35 cellular contexts compared by ENCODE assay signal in genomic region chr16:71262391-71262790, GRCh38. TPM values are rescaled to one million over a fixed set of nuclear protein-coding genes. Genes with fewer than 3 reads are reported as not detected.
"Had no signal": no experiment of that assay in that cellular context is flagged by ENCODE, and none has a peak within 500 bp of the region (broad histone marks: within the 10 kb centered on the region; RNA-seq: fewer than 3 reads in every experiment).

No MANE protein-coding gene starts in this region.

- H3K36me3 Mint-ChIP-seq: activated CD4-positive, alpha-beta memory T cell treated with anti-CD3 and anti-CD28 coated beads for 36 hours; activated naive CD4-positive, alpha-beta T cell treated with anti-CD3 and anti-CD28 coated beads, Interleukin-2, amount 50 U/mL, for 72 hours; activated naive CD8-positive, alpha-beta T cell treated with anti-CD3 and anti-CD28 coated beads for 36 hours; T-cell had no signal

- H3K27ac ChIP-seq: adrenal gland, body of pancreas, brain microvascular endothelial cell, breast epithelium, VCaP had no signal

- FAIRE-seq: astrocyte, TTC549 had no signal

- H3K4me1 Mint-ChIP-seq: activated B cell treated with CpG ODN at 0.5 μM for 24 hours; activated naive CD8-positive, alpha-beta T cell treated with anti-CD3 and anti-CD28 coated beads for 36 hours; activated T-helper 17 cell treated with anti-CD3 and anti-CD28 coated beads, Interleukin-2, amount 50 U/mL, for 72 hours had no signal

- H3K4me3 Mint-ChIP-seq: activated B cell treated with CpG ODN at 0.5 μM for 24 hours; activated CD4-positive, alpha-beta memory T cell treated with anti-CD3 and anti-CD28 coated beads for 36 hours; activated CD4-positive, alpha-beta T cell treated with anti-CD3 and anti-CD28 coated beads, Interleukin-2, amount 10 ng/mL, durations not matched to agents 7 days and 5 days; activated CD8-positive, alpha-beta T cell treated with anti-CD3 and anti-CD28 coated beads for 36 hours; activated naive CD4-positive, alpha-beta T cell treated with anti-CD3 and anti-CD28 coated beads for 36 hours; activated naive CD8-positive, alpha-beta T cell treated with anti-CD3 and anti-CD28 coated beads for 36 hours; activated T-cell treated with anti-CD3 and anti-CD28 coated beads, Interleukin-2, amount 50 U/mL, for 4 hours; activated T-cell treated with anti-CD3 and anti-CD28 coated beads, Interleukin-2, amount 50 U/mL, for 72 hours; activated T-helper 1 cell treated with anti-CD3 and anti-CD28 coated beads, Interleukin-12 subunit alpha, Interleukin-12 subunit beta, Interleukin-2, Interleukin-4 antibody, amounts not matched to agents 30 ng/mL and 10 ng/mL and 1 ng/mL, durations not matched to agents 14 hours and 24 hours and 36 hours; activated T-helper 17 cell treated with anti-CD3 and anti-CD28 coated beads, Interleukin-2, amount 50 U/mL, for 72 hours; T-cell; T-helper 2 cell treated with Interferon-gamma antibody and Interleukin-4, amounts not matched to agents 5 μg/mL and 100 μg/mL, for 36 hours had no signal

- H3K36me3 ChIP-seq: adrenal gland, brain microvascular endothelial cell, breast epithelium had no signal

- H3K27ac Mint-ChIP-seq: activated B cell treated with CpG ODN at 0.5 μM for 24 hours; activated CD4-positive, alpha-beta memory T cell treated with anti-CD3 and anti-CD28 coated beads for 36 hours; activated CD4-positive, alpha-beta T cell treated with anti-CD3 and anti-CD28 coated beads, Interleukin-2, amount 10 ng/mL, durations not matched to agents 7 days and 5 days; activated CD8-positive, alpha-beta T cell treated with anti-CD3 and anti-CD28 coated beads for 36 hours; activated naive CD4-positive, alpha-beta T cell treated with anti-CD3 and anti-CD28 coated beads for 36 hours; activated naive CD4-positive, alpha-beta T cell treated with anti-CD3 and anti-CD28 coated beads, Interleukin-2, amount 50 U/mL, for 72 hours; activated naive CD8-positive, alpha-beta T cell treated with anti-CD3 and anti-CD28 coated beads for 36 hours; activated T-cell treated with anti-CD3 and anti-CD28 coated beads, Interleukin-2, amount 50 U/mL, for 72 hours; activated T-helper 1 cell treated with anti-CD3 and anti-CD28 coated beads, Interleukin-12 subunit alpha, Interleukin-12 subunit beta, Interleukin-2, Interleukin-4 antibody, amounts not matched to agents 30 ng/mL and 10 ng/mL and 1 ng/mL, durations not matched to agents 14 hours and 24 hours and 36 hours; activated T-helper 17 cell treated with anti-CD3 and anti-CD28 coated beads, Interleukin-2, amount 50 U/mL, for 72 hours; T-cell; T-helper 2 cell treated with Interferon-gamma antibody and Interleukin-4, amounts not matched to agents 5 μg/mL and 100 μg/mL, for 36 hours had no signal

- H3K9me3 Mint-ChIP-seq: activated B cell treated with CpG ODN at 0.5 μM for 24 hours; activated CD4-positive, alpha-beta memory T cell treated with anti-CD3 and anti-CD28 coated beads for 36 hours; activated CD4-positive, alpha-beta T cell treated with anti-CD3 and anti-CD28 coated beads, Interleukin-2, amount 10 ng/mL, durations not matched to agents 7 days and 5 days; activated CD8-positive, alpha-beta T cell treated with anti-CD3 and anti-CD28 coated beads for 36 hours; activated naive CD4-positive, alpha-beta T cell treated with anti-CD3 and anti-CD28 coated beads for 36 hours; activated naive CD4-positive, alpha-beta T cell treated with anti-CD3 and anti-CD28 coated beads, Interleukin-2, amount 50 U/mL, for 72 hours; activated naive CD8-positive, alpha-beta T cell treated with anti-CD3 and anti-CD28 coated beads for 36 hours; activated T-cell treated with anti-CD3 and anti-CD28 coated beads, Interleukin-2, amount 50 U/mL, for 4 hours; activated T-cell treated with anti-CD3 and anti-CD28 coated beads, Interleukin-2, amount 50 U/mL, for 72 hours; activated T-helper 1 cell treated with anti-CD3 and anti-CD28 coated beads, Interleukin-12 subunit alpha, Interleukin-12 subunit beta, Interleukin-2, Interleukin-4 antibody, amounts not matched to agents 30 ng/mL and 10 ng/mL and 1 ng/mL, durations not matched to agents 14 hours and 24 hours and 36 hours; activated T-helper 17 cell treated with anti-CD3 and anti-CD28 coated beads, Interleukin-2, amount 50 U/mL, for 72 hours; T-cell; T-helper 2 cell treated with Interferon-gamma antibody and Interleukin-4, amounts not matched to agents 5 μg/mL and 100 μg/mL, for 36 hours had no signal

- ATAC-seq: activated CD8-positive, alpha-beta T cell treated with anti-CD3 and anti-CD28 coated beads for 36 hours; activated naive CD4-positive, alpha-beta T cell treated with anti-CD3 and anti-CD28 coated beads, Interleukin-2, amount 50 U/mL, for 72 hours; activated T-cell treated with anti-CD3 and anti-CD28 coated beads, Interleukin-2, amount 50 U/mL, for 4 hours; activated T-cell treated with anti-CD3 and anti-CD28 coated beads, Interleukin-2, amount 50 U/mL, for 72 hours; activated T-helper 17 cell treated with anti-CD3 and anti-CD28 coated beads, Interleukin-2, amount 50 U/mL, for 72 hours; body of pancreas; T-cell had no signal

- DNase-seq: activated B cell treated with CpG ODN at 0.5 μM for 24 hours; activated CD4-positive, alpha-beta memory T cell treated with anti-CD3 and anti-CD28 coated beads for 36 hours; activated CD4-positive, alpha-beta T cell treated with anti-CD3 and anti-CD28 coated beads for 4 hours; activated CD4-positive, alpha-beta T cell treated with anti-CD3 and anti-CD28 coated beads, Interleukin-2, amount 10 ng/mL, durations not matched to agents 7 days and 5 days; activated CD4-positive, CD25-positive, alpha-beta regulatory T cell treated with anti-CD3 and anti-CD28 coated beads, Interleukin-2, amount 50 U/mL, for 72 hours; activated CD8-positive, alpha-beta memory T cell treated with anti-CD3 and anti-CD28 coated beads, Interleukin-2, amount 50 U/mL, for 4 hours; activated CD8-positive, alpha-beta T cell treated with anti-CD3 and anti-CD28 coated beads for 36 hours; activated effector memory CD4-positive, alpha-beta T cell treated with anti-CD3 and anti-CD28 coated beads, Interleukin-2, amount 50 U/mL, for 16 hours; activated gamma-delta T cell treated with Interleukin-2 at 50 U/mL for 16 hours; activated naive CD4-positive, alpha-beta T cell; activated naive CD4-positive, alpha-beta T cell treated with anti-CD3 and anti-CD28 coated beads for 36 hours; activated naive CD4-positive, alpha-beta T cell treated with anti-CD3 and anti-CD28 coated beads, Interleukin-2, amount 50 U/mL, for 16 hours; activated naive CD8-positive, alpha-beta T cell treated with anti-CD3 and anti-CD28 coated beads for 36 hours; activated T-cell treated with anti-CD3 and anti-CD28 coated beads for 4 hours; activated T-cell treated with anti-CD3 and anti-CD28 coated beads, Interleukin-2, amount 50 U/mL, for 1 hour; activated T-cell treated with anti-CD3 and anti-CD28 coated beads, Interleukin-2, amount 50 U/mL, for 4 hours; activated T-cell treated with anti-CD3 and anti-CD28 coated beads, Interleukin-2, amount 50 U/mL, for 72 hours; adrenal gland; amniotic stem cell; aorta; body of pancreas; brain microvascular endothelial cell; central memory CD4-positive, alpha-beta T cell; T-cell; T-helper 2 cell; T-helper 9 cell had no signal

- H3K27me3 ChIP-seq: body of pancreas, brain microvascular endothelial cell, breast epithelium had no signal

- H3K9me3 ChIP-seq: adrenal gland, body of pancreas, breast epithelium had no signal

- H3K4me1 ChIP-seq: adrenal gland, body of pancreas, breast epithelium had no signal

- H3K4me3 ChIP-seq: adrenal gland, body of pancreas, breast epithelium had no signal

RNA-seq across cellular contexts. Expression of gene HYDIN, which starts 31.9 kb away (rescaled TPM):
- total RNA-seq: activated B cell treated with CpG ODN at 0.5 μM for 24 hours; activated CD4-positive, alpha-beta memory T cell treated with anti-CD3 and anti-CD28 coated beads for 36 hours; activated CD4-positive, alpha-beta T cell treated with anti-CD3 and anti-CD28 coated beads, Interleukin-2, amount 10 ng/mL, durations not matched to agents 7 days and 5 days; activated CD8-positive, alpha-beta memory T cell treated with anti-CD3 and anti-CD28 coated beads for 36 hours; activated CD8-positive, alpha-beta T cell treated with anti-CD3 and anti-CD28 coated beads for 36 hours; activated naive CD4-positive, alpha-beta T cell treated with anti-CD3 and anti-CD28 coated beads for 36 hours; activated naive CD8-positive, alpha-beta T cell treated with anti-CD3 and anti-CD28 coated beads for 36 hours; activated T-cell treated with anti-CD3 and anti-CD28 coated beads, Interleukin-2, amount 50 U/mL, for 4 hours; activated T-helper 1 cell treated with anti-CD3 and anti-CD28 coated beads, Interleukin-12 subunit alpha, Interleukin-12 subunit beta, Interleukin-2, Interleukin-4 antibody, amounts not matched to agents 30 ng/mL and 10 ng/mL and 1 ng/mL, durations not matched to agents 14 hours and 24 hours and 36 hours had no signal
